ENCODE assay signal across 9 cellular contexts in the genomic region with DNA sequence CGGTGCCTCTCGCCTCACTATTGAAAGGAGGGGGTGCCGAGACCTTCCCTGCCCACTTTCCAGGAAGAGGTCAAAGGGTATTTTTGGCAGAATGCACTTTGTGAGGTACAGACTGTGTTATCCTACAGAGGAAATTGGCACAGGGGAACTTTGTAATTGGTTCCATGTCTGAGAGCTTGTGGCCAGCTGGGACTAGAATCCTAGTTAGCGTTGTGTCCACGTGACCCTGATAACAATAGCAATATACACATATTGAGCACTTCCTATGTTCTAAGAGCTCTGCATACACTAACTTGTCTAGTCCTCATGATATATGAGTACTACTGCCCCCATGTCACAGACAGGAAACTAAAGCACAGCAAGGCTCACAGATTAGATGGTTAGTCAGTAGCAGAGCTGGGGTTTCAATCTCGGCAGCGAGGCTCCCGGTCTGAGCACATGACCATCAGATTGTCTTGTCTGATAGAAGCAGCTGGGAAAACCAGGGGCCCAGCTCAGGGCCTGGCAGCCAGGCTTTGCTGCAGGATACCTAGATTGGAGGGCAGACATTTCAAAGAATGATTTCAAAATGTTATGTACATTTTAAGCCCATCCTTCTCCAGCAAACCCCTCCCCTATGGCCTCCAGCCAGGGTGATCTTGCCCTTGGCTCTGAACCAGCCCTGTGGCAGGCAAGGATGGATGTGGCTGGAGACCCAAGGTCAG. TPM values are rescaled to one million over a fixed set of nuclear protein-coding genes. Genes with fewer than 3 reads are reported as not detected.
A peak's percentile ranks its signal among the peaks of the same experiment; 100 is the strongest.
DNase-seq lines count a peak whose midpoint lies in the region; ATAC-seq and TF ChIP-seq lines count a peak whose summit lies in the region.
"Had no signal": no experiment of that assay in that cellular context is flagged by ENCODE, and none has a peak within 500 bp of the region (broad histone marks: within the 10 kb centered on the region; RNA-seq: fewer than 3 reads in every experiment).

No MANE protein-coding gene starts in this region.

- POLR2A ChIA-PET in activated CD4-positive, alpha-beta T cell treated with anti-CD3 and anti-CD28 coated beads, Interleukin-2, amount 10 ng/mL, durations not matched to agents 7 days and 5 days (lab: Charles Lee) = interaction anchor here (0.6 to 2.3 kb wide), 3 partner anchors 11 to 451 kb away, joined by 3 to 8 read pairs (median 4); no protein-coding TSS in a partner anchor

- CTCF ChIA-PET in activated CD4-positive, alpha-beta T cell treated with anti-CD3 and anti-CD28 coated beads, Interleukin-2, amount 10 ng/mL, durations not matched to agents 7 days and 5 days (lab: Charles Lee) = interaction anchor here (0.5 to 2.0 kb wide), 15 partner anchors 8 to 1522 kb away, joined by 3 to 7 read pairs (median 3); partner anchors contain the start of genes ANKS1A and MAPK14

- 48% methylated on average over 7 of the region's 8 CpGs for WGBS in esophagus muscularis mucosa

- H3K27me3 Mint-ChIP-seq in activated CD4-positive, alpha-beta T cell treated with anti-CD3 and anti-CD28 coated beads, Interleukin-2, amount 10 ng/mL, durations not matched to agents 7 days and 5 days = no peaks in the 10 kb centered on the region

- TF ChIP-seq POLR2A in esophagus muscularis mucosa (IDR thresholded peaks at IDR 0.05; ENCODE audit: low read depth) = no peak

- no peak for TF ChIP-seq CTCF in esophagus muscularis mucosa (IDR thresholded peaks at IDR 0.05)
- no peak for TF ChIP-seq CTCF in neutrophil (IDR thresholded peaks at IDR 0.05)

- peak; percentile 79 for ATAC-seq in HG02870 (IDR thresholded peaks at IDR 0.05; ENCODE audit: unreplicated experiment)

- H3K27ac ChIP-seq in esophagus muscularis mucosa (replicated peaks in 1 of 4) (peak overlapping the region in 2 of 4 donors; percentile 36 to 53), neutrophil (peak overlapping the region; percentile 96)

- H3K4me1 ChIP-seq in esophagus muscularis mucosa (peaks cover 14 to 33% (median 29%) of the 10 kb centered on the region in 4 donors), neutrophil (ENCODE audit: control insufficient read depth in 1 of 2, insufficient read depth in 1 of 2, low read depth in 1 of 2, low read length in 1 of 2) (peaks cover 61 to 62% of the 10 kb centered on the region in 2 experiments)

- no peaks in the 10 kb centered on the region for H3K9me3 Mint-ChIP-seq in activated CD4-positive, alpha-beta T cell treated with anti-CD3 and anti-CD28 coated beads, Interleukin-2, amount 10 ng/mL, durations not matched to agents 7 days and 5 days

- H3K4me3 Mint-ChIP-seq in activated CD4-positive, alpha-beta T cell treated with anti-CD3 and anti-CD28 coated beads, Interleukin-2, amount 10 ng/mL, durations not matched to agents 7 days and 5 days = peak overlapping the region; percentile 79

- TF ChIP-seq EP300 in esophagus muscularis mucosa (IDR thresholded peaks at IDR 0.05) = no peak

- H3K4me3 ChIP-seq in esophagus muscularis mucosa = peak overlapping the region; percentile 50 to 62 (median 52)
- H3K4me3 ChIP-seq in neutrophil (ENCODE audit: low read depth in 1 of 2, low read length in 1 of 2) = peak overlapping the region; percentile 77 to 82

- intact Hi-C loops in esophagus muscularis mucosa (cut with DNase I) = no loop called here

- peak overlapping the region; percentile 94 for H3K27ac Mint-ChIP-seq in activated CD4-positive, alpha-beta T cell treated with anti-CD3 and anti-CD28 coated beads, Interleukin-2, amount 10 ng/mL, durations not matched to agents 7 days and 5 days

- H3K27me3 ChIP-seq in esophagus muscularis mucosa (peaks cover 0 to 65% (median 7%) of the 10 kb centered on the region in 4 donors), neutrophil (no peaks in the 10 kb centered on the region)

- H3K36me3 ChIP-seq in esophagus muscularis mucosa = no peaks in the 10 kb centered on the region
- H3K36me3 ChIP-seq in neutrophil = peaks cover 44% of the 10 kb centered on the region

- no peaks in the 10 kb centered on the region for H3K9me3 ChIP-seq in esophagus muscularis mucosa
- no peaks in the 10 kb centered on the region for H3K9me3 ChIP-seq in neutrophil

- DNase-seq in activated effector memory CD4-positive, alpha-beta T cell treated with anti-CD3 and anti-CD28 coated beads, Interleukin-2, amount 50 U/mL, for 16 hours = peak; percentile 80
- DNase-seq in activated effector memory CD4-positive, alpha-beta T cell treated with Interleukin-2 at 50 U/mL for 16 hours = no peak
- DNase-seq in NCI-H1436 treated with DMSO at 0.1 percent for 48 hours (lab: John Stamatoyannopoulos, UW) = peak; percentile 39
- peak; percentile 63 for DNase-seq in activated CD4-positive, alpha-beta T cell treated with anti-CD3 and anti-CD28 coated beads, Interleukin-2, amount 10 ng/mL, durations not matched to agents 7 days and 5 days
- no peak for DNase-seq in esophagus muscularis mucosa (ENCODE audit: extremely low spot score)
- no peak for DNase-seq in medulla oblongata (ENCODE audit: extremely low spot score)
- DNase-seq: DND-41 had no signal

- H3K4me1 Mint-ChIP-seq in activated CD4-positive, alpha-beta T cell treated with anti-CD3 and anti-CD28 coated beads, Interleukin-2, amount 10 ng/mL, durations not matched to agents 7 days and 5 days = peaks cover 54% of the 10 kb centered on the region

- peaks cover 21% of the 10 kb centered on the region for H3K36me3 Mint-ChIP-seq in activated CD4-positive, alpha-beta T cell treated with anti-CD3 and anti-CD28 coated beads, Interleukin-2, amount 10 ng/mL, durations not matched to agents 7 days and 5 days (ENCODE audit: low read depth)

RNA-seq across cellular contexts. Expression of gene MAPK13, which starts 1.4 kb away (rescaled TPM):
- 10 to 100 TPM; 29.3 to 29.9 TPM for total RNA-seq in activated CD4-positive, alpha-beta T cell treated with anti-CD3 and anti-CD28 coated beads, Interleukin-2, amount 10 ng/mL, durations not matched to agents 7 days and 5 days
- total RNA-seq in esophagus muscularis mucosa = 1 to 10 TPM; 2.1 to 5.0 (median 4.5) TPM

Comparison
In these comparisons a context has a peak if more than half of its experiments do, and no peak if none do; other contexts are left out.
1. DNase-seq: peak in activated effector memory CD4-positive, alpha-beta T cell treated with anti-CD3 and anti-CD28 coated beads, Interleukin-2, amount 50 U/mL, for 16 hours (single experiment), NCI-H1436 treated with DMSO at 0.1 percent for 48 hours (single experiment) and activated CD4-positive, alpha-beta T cell treated with anti-CD3 and anti-CD28 coated beads, Interleukin-2, amount 10 ng/mL, durations not matched to agents 7 days and 5 days (single experiment); none in activated effector memory CD4-positive, alpha-beta T cell treated with Interleukin-2 at 50 U/mL for 16 hours (single experiment), esophagus muscularis mucosa (single experiment) and medulla oblongata (single experiment).
2. RNA of gene MAPK13, which starts 1.4 kb away (total RNA-seq): 29.3 to 29.9 TPM in activated CD4-positive, alpha-beta T cell treated with anti-CD3 and anti-CD28 coated beads, Interleukin-2, amount 10 ng/mL, durations not matched to agents 7 days and 5 days; 2.1 to 5.0 TPM in esophagus muscularis mucosa; every median in the first group is over 4 times any median in the second.